ENCODE assay signal across 9 cellular contexts in the genomic region with DNA sequence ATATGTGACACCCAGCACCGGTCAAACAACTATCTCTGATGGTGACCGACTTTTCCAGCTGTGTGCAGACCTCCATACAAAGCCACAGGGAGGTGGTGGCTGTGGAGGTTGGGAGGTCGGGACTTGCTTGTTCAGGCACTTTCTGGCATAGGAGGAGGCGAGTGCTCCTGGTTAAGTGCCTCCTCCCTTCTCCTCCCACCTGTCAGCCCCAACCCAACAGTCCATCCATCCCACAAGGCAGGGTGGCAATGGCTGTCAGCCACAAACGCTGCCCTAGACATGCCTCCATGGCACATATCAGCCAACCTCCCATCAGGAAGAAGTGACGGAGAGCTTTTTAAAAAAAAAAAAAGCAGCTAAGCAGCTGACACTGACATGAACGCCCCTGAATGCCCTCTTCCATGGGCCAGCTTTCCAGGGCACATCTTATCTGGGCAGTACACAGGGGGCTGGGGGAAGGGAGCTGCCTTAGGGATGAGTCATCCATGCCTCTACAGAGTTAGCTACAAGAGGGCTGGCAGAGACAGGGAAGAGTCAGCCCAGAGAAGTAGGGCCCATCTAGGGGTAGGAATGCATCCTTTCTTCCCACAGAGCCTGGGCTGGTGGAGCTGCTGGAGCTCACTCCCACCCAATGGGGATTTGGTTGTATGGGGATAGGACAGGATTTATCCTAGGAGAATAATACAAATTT. TPM values are rescaled to one million over a fixed set of nuclear protein-coding genes. Genes with fewer than 3 reads are reported as not detected.
DNase-seq lines count a peak whose midpoint lies in the region; ATAC-seq, FAIRE-seq and TF ChIP-seq lines count a peak whose summit lies in the region.
"Had no signal": no experiment of that assay in that cellular context is flagged by ENCODE, and none has a peak within 500 bp of the region (broad histone marks: within the 10 kb centered on the region; RNA-seq: fewer than 3 reads in every experiment).

No MANE protein-coding gene starts in this region.

- TF ChIP-seq CTCF in epithelial cell of proximal tubule (conservative IDR thresholded peaks at IDR 0.05; ENCODE audit: low read depth, low read length) (peak; percentile 86), mucosa of descending colon (IDR thresholded peaks at IDR 0.05) (no peak)

- no peak overlapping the region for H3K4me3 ChIP-seq in epithelial cell of proximal tubule (ENCODE audit: low read depth, low read length)
- H3K4me3 ChIP-seq in mucosa of descending colon = no peak overlapping the region

- TF ChIP-seq POLR2A in H54 (IDR thresholded peaks at IDR 0.05; ENCODE audit: low read depth, low read length) = no peak

- DNase-seq in H54 (ENCODE audit: insufficient read length, low spot score) (peak; percentile 88), RCC 7860 (ENCODE audit: low spot score) (peak; percentile 95), epithelial cell of proximal tubule (ENCODE audit: low read depth) (peak; percentile 80), mucosa of descending colon (peak in 1 of 3 donors; percentile 48), NCI-H345 (lab: John Stamatoyannopoulos, UW) (no peak), NCI-H82 treated with DMSO at 0.1 percent for 48 hours (lab: John Stamatoyannopoulos, UW; ENCODE audit: unreplicated experiment) (no peak)
- DNase-seq in central memory CD4-positive, alpha-beta T cell = no peak

- ATAC-seq in mucosa of descending colon = peak; percentile 52
- ATAC-seq in HG02623 (IDR thresholded peaks at IDR 0.05; ENCODE audit: unreplicated experiment) = no peak

- FAIRE-seq in H54 (lab: Jason Lieb, UNC) (peak; percentile 38), RCC 7860 (lab: Jason Lieb, UNC) (peak; percentile 89)

- H3K36me3 ChIP-seq in mucosa of descending colon (ENCODE audit: low read depth) = no peaks in the 10 kb centered on the region

- intact Hi-C loops in mucosa of descending colon (cut with DNase I, micrococcal nuclease) = no loop called here

- H3K9me3 ChIP-seq in mucosa of descending colon = no peaks in the 10 kb centered on the region

- H3K4me1 ChIP-seq in mucosa of descending colon (ENCODE audit: low read depth) = peaks cover 43% of the 10 kb centered on the region

RNA-seq across cellular contexts. Expression of a gene that starts 41.2 kb away (rescaled TPM):
- total RNA-seq in epithelial cell of proximal tubule = 41.9 and 60.3 TPM in 2 replicates
- total RNA-seq in mucosa of descending colon = 10 to 100 TPM; 40.7 to 59.2 (median 45.0) TPM

RNA-seq across cellular contexts. Expression of a gene that starts 44.2 kb away (rescaled TPM):
- total RNA-seq in epithelial cell of proximal tubule = 40.7 and 79.7 TPM in 2 replicates
- total RNA-seq in mucosa of descending colon = 10 to 100 TPM; 49.2 to 94.0 (median 53.7) TPM

RNA-seq across cellular contexts. Expression of a gene that starts 57.8 kb away (rescaled TPM):
- total RNA-seq in epithelial cell of proximal tubule = 1.2 and 11.5 TPM in 2 replicates
- 1 to 10 TPM in 2 of 3 donors, under 1 TPM in 1; 0.87 to 4.6 (median 1.9) TPM for total RNA-seq in mucosa of descending colon
- total RNA-seq: T-helper 1 cell treated with Interleukin-12 subunit alpha and Interleukin-12 subunit beta and Interleukin-4 antibody, amounts not matched to agents 30 ng/mL and 1 ng/mL, for 36 hours had no signal

Comparison
In these comparisons a context has a peak if more than half of its experiments do, and no peak if none do; other contexts are left out.
1. DNase-seq: peak in H54 (single experiment), RCC 7860 (single experiment) and epithelial cell of proximal tubule (single experiment); none in central memory CD4-positive, alpha-beta T cell (single experiment), NCI-H345 (single experiment) and NCI-H82 treated with DMSO at 0.1 percent for 48 hours (single experiment).